24 cellular contexts compared by ENCODE assay signal in the genomic region with DNA sequence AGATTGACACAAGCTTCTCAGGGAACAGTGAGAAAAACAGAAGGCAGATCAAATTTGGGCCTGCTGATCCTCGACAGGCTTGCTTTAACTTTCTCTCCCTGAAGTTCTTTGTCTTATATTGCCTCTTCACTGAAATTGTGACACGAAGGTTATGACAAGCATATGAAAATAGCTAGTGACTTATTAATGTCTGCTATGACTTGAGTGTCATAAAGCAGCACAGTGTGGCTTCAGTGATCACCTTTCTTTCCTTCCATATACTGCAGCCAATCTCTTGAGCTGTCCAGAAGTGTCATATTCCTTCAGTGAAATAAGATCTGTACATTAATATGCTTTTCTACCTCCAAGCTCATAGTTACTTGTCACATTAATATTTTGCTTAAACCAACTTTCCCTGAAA.
"Had no signal": no experiment of that assay in that cellular context is flagged by ENCODE, and none has a peak within 500 bp of the region (broad histone marks: within the 10 kb centered on the region; RNA-seq: fewer than 3 reads in every experiment).

No MANE protein-coding gene starts in this region.

- H3K9me3 ChIP-seq: adrenal gland, body of pancreas, esophagus muscularis mucosa, lower lobe of right lung, psoas muscle had no signal

- ATAC-seq: body of pancreas; foreskin keratinocyte; heart left ventricle; left lung; lower lobe of right lung; naive thymus-derived CD8-positive, alpha-beta T cell; psoas muscle had no signal

- H3K27me3 ChIP-seq: adrenal gland, body of pancreas, esophagus muscularis mucosa, foreskin keratinocyte, heart left ventricle, left lung, neural progenitor cell, tibial nerve had no signal

- H3K9ac ChIP-seq: neural progenitor cell, parathyroid adenoma had no signal

- H3K27ac ChIP-seq: adrenal gland, body of pancreas, esophagus muscularis mucosa, foreskin keratinocyte, heart left ventricle, left lung, lower lobe of right lung, neural progenitor cell, parathyroid adenoma, psoas muscle, tibial nerve had no signal

- H3K4me1 ChIP-seq: adrenal gland, body of pancreas, esophagus muscularis mucosa, foreskin keratinocyte, heart left ventricle, left lung, lower lobe of right lung, neural progenitor cell, parathyroid adenoma, psoas muscle, tibial nerve had no signal

- H3K4me3 ChIP-seq: adrenal gland, body of pancreas, esophagus muscularis mucosa, heart left ventricle, left lung, lower lobe of right lung, neural progenitor cell, psoas muscle, tibial nerve had no signal

- H3K79me2 ChIP-seq: parathyroid adenoma had no signal

- FAIRE-seq: colon, islet of Langerhans had no signal

- H3K4me2 ChIP-seq: neural progenitor cell had no signal

- H3K36me3 ChIP-seq: adrenal gland, esophagus muscularis mucosa, heart left ventricle, left lung, lower lobe of right lung, neural progenitor cell, tibial nerve had no signal

- DNase-seq: activated B cell treated with CpG ODN at 0.5 μM for 24 hours; activated effector memory CD4-positive, alpha-beta T cell treated with anti-CD3 and anti-CD28 coated beads, Interleukin-2, amount 50 U/mL, for 16 hours; activated naive CD4-positive, alpha-beta T cell treated with anti-CD3 and anti-CD28 coated beads for 36 hours; activated naive CD8-positive, alpha-beta T cell treated with anti-CD3 and anti-CD28 coated beads for 36 hours; adrenal gland; aorta; body of pancreas; dermis blood vessel endothelial cell; effector CD4-positive, alpha-beta T cell; foreskin keratinocyte; heart left ventricle; left lung; lower lobe of right lung; mesenchymal stem cell; naive thymus-derived CD8-positive, alpha-beta T cell; occipital lobe; psoas muscle; stimulated activated naive CD4-positive, alpha-beta T cell had no signal

- H2AFZ ChIP-seq: neural progenitor cell, parathyroid adenoma had no signal
